1 cellular context compared by ENCODE assay signal in genomic region chr20:432208-432607, GRCh38.
TF ChIP-seq lines count a peak whose summit lies in the region.

No MANE protein-coding gene starts in this region.

TF ChIP-seq in IMR-90, 13 proteins besides CTCF, POLR2A, EP300 and RAD21 (continued from another document):
- TF ChIP-seq ELK1 (IDR thresholded peaks at IDR 0.05; ENCODE audit: borderline replicate concordance, low read depth, low read length) = no peak
- TF ChIP-seq MXI1 (IDR thresholded peaks at IDR 0.05; ENCODE audit: borderline replicate concordance, low read depth, low read length) = no peak
- TF ChIP-seq MAFK (IDR thresholded peaks at IDR 0.05; ENCODE audit: low read depth, low read length) = no peak
- no peak for TF ChIP-seq NFE2L2 (IDR thresholded peaks at IDR 0.05; ENCODE audit: low read depth, low read length)
- TF ChIP-seq USF2 (IDR thresholded peaks at IDR 0.05; ENCODE audit: low read depth, low read length) = no peak
- no peak for TF ChIP-seq BHLHE40 (IDR thresholded peaks at IDR 0.05; ENCODE audit: low read depth, low read length)
- no peak for TF ChIP-seq CEBPB (IDR thresholded peaks at IDR 0.05; ENCODE audit: low read depth, low read length)
- TF ChIP-seq CHD1 (IDR thresholded peaks at IDR 0.05; ENCODE audit: low read depth, low read length) = no peak
- no peak for TF ChIP-seq RCOR1 (IDR thresholded peaks at IDR 0.05; ENCODE audit: insufficient replicate concordance, low read length)
- no peak for TF ChIP-seq SMC3 (IDR thresholded peaks at IDR 0.05; ENCODE audit: low read depth, low read length)
